ENCODE assay signal across 1 cellular context in genomic region chr1:35850051-35850450, GRCh38.
TF ChIP-seq lines count a peak whose summit lies in the region.

No MANE protein-coding gene starts in this region.

TF ChIP-seq in H1, 55 proteins besides CTCF, POLR2A, EP300 and RAD21:
- TF ChIP-seq CHD1 (IDR thresholded peaks at IDR 0.05; ENCODE audit: low read depth, low read length) (no peak), POU5F1 (IDR thresholded peaks at IDR 0.05; ENCODE audit: low read depth, low read length) (no peak), RNF2 (IDR thresholded peaks at IDR 0.05; ENCODE audit: borderline replicate concordance, low read depth, low read length, missing control alignments, poor library complexity, severe bottlenecking) (no peak), RXRA (IDR thresholded peaks at IDR 0.05; ENCODE audit: insufficient read depth, low read depth, low read length) (no peak), TEAD4 (IDR thresholded peaks at IDR 0.05; ENCODE audit: low read depth, low read length) (peak; percentile 53; the same call in 1 of the 2 replicates)
